Comparison of ENCODE assay signal across 17 cellular contexts in the genomic region with DNA sequence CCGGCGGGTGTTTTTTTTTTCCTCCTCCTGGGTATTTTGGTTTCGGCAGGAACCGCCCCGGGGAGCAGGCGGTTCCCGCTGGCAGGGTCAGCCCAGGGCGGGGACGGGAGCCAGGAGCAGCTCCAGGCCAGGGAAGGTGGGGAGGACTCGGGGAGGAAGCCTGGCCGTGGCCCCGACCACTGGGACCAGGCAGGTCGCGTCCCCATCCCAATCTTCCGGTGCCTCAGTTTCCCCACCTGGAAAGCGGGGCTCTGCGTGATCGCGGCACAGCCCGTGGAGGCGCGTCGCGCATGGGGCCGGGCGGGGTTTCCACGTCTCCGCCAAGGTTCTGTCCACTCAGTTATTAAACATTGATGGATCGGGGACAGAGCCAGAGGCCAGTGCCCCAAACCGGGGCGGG. TPM values are rescaled to one million over a fixed set of nuclear protein-coding genes. Genes with fewer than 3 reads are reported as not detected.
A peak's percentile ranks its signal among the peaks of the same experiment; 100 is the strongest.
DNase-seq lines count a peak whose midpoint lies in the region; ATAC-seq and TF ChIP-seq lines count a peak whose summit lies in the region.
"Had no signal": no experiment of that assay in that cellular context is flagged by ENCODE, and none has a peak within 500 bp of the region (broad histone marks: within the 10 kb centered on the region; RNA-seq: fewer than 3 reads in every experiment).

No MANE protein-coding gene starts in this region.

- ATAC-seq in Right ventricle myocardium inferior (peak; percentile 59), upper lobe of right lung (peak; percentile 49), GM18517 (IDR thresholded peaks at IDR 0.05; ENCODE audit: unreplicated experiment) (no peak), GM18502 (IDR thresholded peaks at IDR 0.05; ENCODE audit: poor library complexity, unreplicated experiment) (no peak)
- ATAC-seq: activated naive CD8-positive, alpha-beta T cell treated with anti-CD3 and anti-CD28 coated beads, Interleukin-2, amount 50 U/mL, for 24 hours had no signal

- intact Hi-C loops in PC-9 (cut with micrococcal nuclease; ENCODE audit: unreplicated experiment) = no loop called here
- intact Hi-C loops in Right ventricle myocardium inferior (cut with DNase I) = loop anchor here (2.0 to 10.0 kb wide), 2 partner anchors 31 to 107 kb away; no protein-coding TSS in a partner anchor
- intact Hi-C loops in upper lobe of right lung (cut with DNase I) = no loop called here
- intact Hi-C loops in ovary (cut with DNase I) = no loop called here

- H3K27ac ChIP-seq in PC-9 = no peak overlapping the region
- no peak overlapping the region for H3K27ac ChIP-seq in osteoblast (ENCODE audit: low read depth, low read length)
- H3K27ac ChIP-seq in upper lobe of right lung = peak overlapping the region; percentile 32
- H3K27ac ChIP-seq in ovary = no peak overlapping the region

- H2AFZ ChIP-seq in PC-9 = no peak overlapping the region
- peak overlapping the region; percentile 59 for H2AFZ ChIP-seq in osteoblast (ENCODE audit: low read length)

- POLR2A ChIA-PET in PC-9 (lab: Charles Lee; ENCODE audit: unreplicated experiment) = interaction anchor here (0.6 kb wide), 1 partner anchor 200 kb away, joined by 3 read pairs; no protein-coding TSS in a partner anchor

- no peak for TF ChIP-seq CTCF in PC-9 (conservative IDR thresholded peaks at IDR 0.05)
- TF ChIP-seq CTCF in osteoblast (IDR thresholded peaks at IDR 0.05; ENCODE audit: extremely low read depth, low read depth, low read length) = no peak
- no peak for TF ChIP-seq CTCF in upper lobe of right lung (IDR thresholded peaks at IDR 0.05)
- no peak for TF ChIP-seq CTCF in ovary (IDR thresholded peaks at IDR 0.05)

- H3K4me2 ChIP-seq in PC-9 = peak overlapping the region; percentile 49
- peak overlapping the region; percentile 72 for H3K4me2 ChIP-seq in osteoblast (ENCODE audit: insufficient read depth, low read length)

- H3K9me3 ChIP-seq in PC-9 (ENCODE audit: insufficient read depth, low read depth) (no peaks in the 10 kb centered on the region), osteoblast (ENCODE audit: low read depth, low read length) (no peaks in the 10 kb centered on the region), upper lobe of right lung (no peaks in the 10 kb centered on the region), ovary (no peaks in the 10 kb centered on the region)
- H3K9me3 ChIP-seq: BLaER1 treated with 17β-estradiol and CSF1 and Interleukin-3, amounts not matched to agents 10 nM and 100 nM had no signal

- TF ChIP-seq EP300 in ovary (IDR thresholded peaks at IDR 0.05) = no peak

- CTCF ChIA-PET in PC-9 (lab: Charles Lee) = interaction anchor here (0.6 kb wide), 1 partner anchor 36 kb away, joined by 3 read pairs; no protein-coding TSS in a partner anchor

- no TSS peak for BruUV-seq in PC-9 (replicated peaks; lab: Mats Ljungman, UMichigan)

- H3K36me3 ChIP-seq in PC-9 (ENCODE audit: low read depth) (no peaks in the 10 kb centered on the region), osteoblast (ENCODE audit: insufficient read depth, low read length) (no peaks in the 10 kb centered on the region), upper lobe of right lung (no peaks in the 10 kb centered on the region), ovary (no peaks in the 10 kb centered on the region)
- H3K36me3 ChIP-seq: BLaER1 treated with 17β-estradiol and CSF1 and Interleukin-3, amounts not matched to agents 10 nM and 100 nM had no signal

- H3K9me2 ChIP-seq in PC-9 (ENCODE audit: insufficient read depth) = no peaks in the 10 kb centered on the region

- H3K79me2 ChIP-seq in PC-9 (ENCODE audit: low read depth) (no peaks in the 10 kb centered on the region), osteoblast (ENCODE audit: insufficient read depth, low read length) (no peaks in the 10 kb centered on the region)

- H4K20me1 ChIP-seq in PC-9 (ENCODE audit: insufficient read depth) (no peaks in the 10 kb centered on the region), osteoblast (ENCODE audit: insufficient read depth, low read length) (no peaks in the 10 kb centered on the region)
- H4K20me1 ChIP-seq: BLaER1 treated with 17β-estradiol and CSF1 and Interleukin-3, amounts not matched to agents 10 nM and 100 nM had no signal

- H3F3A ChIP-seq in PC-9 (ENCODE audit: insufficient read depth, low read depth) = peaks cover 18% of the 10 kb centered on the region

- WGBS in ovary, 3 donors = 6 to 15% (median 9%) methylated on average over 30 to 31 of the region's 31 CpGs

- DNase-seq in PC-9 = peak in 1 of 2 experiments; percentile 34
- DNase-seq in Right ventricle myocardium inferior (ENCODE audit: missing footprints) = no peak
- DNase-seq in osteoblast (ENCODE audit: insufficient read length, low spot score, missing footprints) = peak; percentile 58
- no peak for DNase-seq in upper lobe of right lung
- no peak for DNase-seq in SIG-M5 (lab: John Stamatoyannopoulos, UW)
- DNase-seq in ovary = no peak
- DNase-seq: activated CD4-positive, alpha-beta T cell treated with anti-CD3 and anti-CD28 coated beads, Interleukin-2, amount 50 U/mL, for 48 hours; activated naive CD8-positive, alpha-beta T cell treated with anti-CD3 and anti-CD28 coated beads, Interleukin-2, amount 50 U/mL, for 24 hours; NCI-H187 treated with DMSO at 0.1 percent for 48 hours; NCI-H524 treated with DMSO at 0.1 percent for 48 hours; substantia nigra had no signal

- H3K27me3 ChIP-seq in PC-9 (ENCODE audit: insufficient read depth, low read depth) (peaks cover 10% of the 10 kb centered on the region; the same call in 1 of the 2 replicates), osteoblast (ENCODE audit: insufficient read depth, low read length) (no peaks in the 10 kb centered on the region), upper lobe of right lung (no peaks in the 10 kb centered on the region), ovary (no peaks in the 10 kb centered on the region)
- H3K27me3 ChIP-seq: BLaER1 treated with 17β-estradiol and CSF1 and Interleukin-3, amounts not matched to agents 10 nM and 100 nM had no signal

- H3K4me3 ChIP-seq in PC-9 (no peak overlapping the region), osteoblast (ENCODE audit: insufficient read depth, low read length) (peak overlapping the region; percentile 53), upper lobe of right lung (peak overlapping the region; percentile 14), ovary (no peak overlapping the region)
- H3K4me3 ChIP-seq: BLaER1 treated with 17β-estradiol and CSF1 and Interleukin-3, amounts not matched to agents 10 nM and 100 nM had no signal

- H3K4me1 ChIP-seq in PC-9 (replicated peaks; ENCODE audit: insufficient read depth) = peaks cover 9% of the 10 kb centered on the region
- peaks cover 8% of the 10 kb centered on the region for H3K4me1 ChIP-seq in osteoblast (ENCODE audit: insufficient read depth, low read length)
- peaks cover 14% of the 10 kb centered on the region for H3K4me1 ChIP-seq in upper lobe of right lung
- H3K4me1 ChIP-seq in ovary (ENCODE audit: insufficient read depth) = peaks cover 2% of the 10 kb centered on the region

- no peak for TF ChIP-seq POLR2A in ovary (IDR thresholded peaks at IDR 0.05)

RNA-seq across cellular contexts. Expression of a gene that starts 34.8 kb away (rescaled TPM):
- total RNA-seq in PC-9 (2021) = 0.55 and 1.1 TPM in 2 replicates
- total RNA-seq in Right ventricle myocardium inferior = 1.1 TPM
- 0.29 and 0.72 TPM in 2 replicates for total RNA-seq in osteoblast
- total RNA-seq in upper lobe of right lung = 6.2 TPM
- total RNA-seq in ovary = under 1 TPM; 0.31 to 0.89 (median 0.57) TPM
- polyA plus RNA-seq in ovary = under 1 TPM; 0.22 to 0.70 TPM
- total RNA-seq: HT-29, kidney epithelial cell, progenitor cell of endocrine pancreas had no signal

RNA-seq across cellular contexts. Expression of a gene that starts 43.9 kb away (rescaled TPM):
- total RNA-seq in PC-9 (2021) = 15.5 and 20.6 TPM in 2 replicates
- 17.4 TPM for total RNA-seq in Right ventricle myocardium inferior
- 15.9 and 22.4 TPM in 2 replicates for total RNA-seq in osteoblast
- 82.7 TPM for total RNA-seq in upper lobe of right lung
- 10 to 100 TPM in 5 of 7 donors, 1 to 10 TPM in 2; 6.8 to 22.8 (median 12.2) TPM for total RNA-seq in ovary
- polyA plus RNA-seq in ovary = 10 to 100 TPM; 12.9 to 14.7 TPM

RNA-seq across cellular contexts. Expression of a gene that starts 45.7 kb away (rescaled TPM):
- total RNA-seq in PC-9 (2021) (14.1 and 15.8 TPM in 2 replicates), Right ventricle myocardium inferior (5.5 TPM), osteoblast (5.4 and 5.6 TPM in 2 replicates), upper lobe of right lung (23.1 TPM), ovary (10 to 100 TPM in 3 of 7 donors, 1 to 10 TPM in 4; 7.8 to 12.2 (median 9.9) TPM)
- polyA plus RNA-seq in ovary = 1 to 10 TPM; 2.4 to 5.7 TPM

Comparison
In these comparisons a context has a peak if more than half of its experiments do, and no peak if none do; other contexts are left out.
1. H3K4me3 ChIP-seq: peak in osteoblast (single experiment) and upper lobe of right lung (single experiment); none in PC-9 (single experiment) and ovary (single experiment).
2. ATAC-seq: peak in Right ventricle myocardium inferior (single experiment) and upper lobe of right lung (single experiment); none in GM18517 (single experiment) and GM18502 (single experiment).